In the genomic region with DNA sequence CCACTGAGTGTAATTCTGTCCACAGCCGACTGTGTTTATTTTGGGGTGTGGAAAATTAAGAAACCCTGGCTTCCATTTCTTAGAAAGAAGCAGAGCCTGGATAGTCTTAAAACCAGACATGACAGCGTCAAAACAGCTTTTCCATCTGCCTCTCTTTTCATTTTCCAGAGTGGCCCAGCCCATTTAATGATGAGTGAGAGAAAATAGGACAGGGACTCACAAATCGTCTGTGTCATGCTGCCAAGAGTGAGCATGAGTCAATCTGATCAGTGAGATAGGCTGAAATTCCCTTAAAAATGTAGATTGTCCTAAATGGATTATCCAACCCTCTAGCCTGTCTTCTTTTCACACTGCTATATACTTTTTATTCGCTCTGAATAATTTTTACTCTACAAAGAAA, we compare ENCODE assay signal across 16 cellular contexts.
"Had no signal": no experiment of that assay in that cellular context is flagged by ENCODE, and none has a peak within 500 bp of the region (broad histone marks: within the 10 kb centered on the region; RNA-seq: fewer than 3 reads in every experiment).

No MANE protein-coding gene starts in this region.

- H3K4me1 Mint-ChIP-seq: activated CD8-positive, alpha-beta memory T cell treated with anti-CD3 and anti-CD28 coated beads, Interleukin-2, amount 10 ng/mL, durations not matched to agents 7 days and 5 days; activated naive CD4-positive, alpha-beta T cell treated with anti-CD3 and anti-CD28 coated beads, Interleukin-2, amount 10 ng/mL, durations not matched to agents 7 days and 5 days; naive thymus-derived CD8-positive, alpha-beta T cell; stimulated activated memory B cell treated with anti-CD40 and anti-IgM and Interleukin-4, amounts not matched to agents 10 μg/mL and 1 μg/mL and 100 μg/mL, for 72 hours had no signal

- H3K27me3 ChIP-seq: cardiac muscle cell, neutrophil had no signal

- H3K4me1 ChIP-seq: left ventricle myocardium inferior had no signal

- H3K36me3 Mint-ChIP-seq: activated CD8-positive, alpha-beta memory T cell treated with anti-CD3 and anti-CD28 coated beads, Interleukin-2, amount 10 ng/mL, durations not matched to agents 7 days and 5 days; activated naive CD4-positive, alpha-beta T cell treated with anti-CD3 and anti-CD28 coated beads, Interleukin-2, amount 10 ng/mL, durations not matched to agents 7 days and 5 days; naive thymus-derived CD8-positive, alpha-beta T cell; stimulated activated memory B cell treated with anti-CD40 and anti-IgM and Interleukin-4, amounts not matched to agents 10 μg/mL and 1 μg/mL and 100 μg/mL, for 72 hours had no signal

- H3K9me3 Mint-ChIP-seq: activated naive CD4-positive, alpha-beta T cell treated with anti-CD3 and anti-CD28 coated beads, Interleukin-2, amount 10 ng/mL, durations not matched to agents 7 days and 5 days; endodermal cell had no signal

- FAIRE-seq: urothelium cell line had no signal

- H3K27ac ChIP-seq: cardiac muscle cell, left ventricle myocardium inferior, neutrophil, WERI-Rb-1 had no signal

- H3K36me3 ChIP-seq: cardiac muscle cell, left ventricle myocardium inferior, neutrophil, WERI-Rb-1 had no signal

- H3K27me3 Mint-ChIP-seq: activated CD8-positive, alpha-beta memory T cell treated with anti-CD3 and anti-CD28 coated beads, Interleukin-2, amount 10 ng/mL, durations not matched to agents 7 days and 5 days; activated naive CD4-positive, alpha-beta T cell treated with anti-CD3 and anti-CD28 coated beads, Interleukin-2, amount 10 ng/mL, durations not matched to agents 7 days and 5 days; naive thymus-derived CD8-positive, alpha-beta T cell; stimulated activated memory B cell treated with anti-CD40 and anti-IgM and Interleukin-4, amounts not matched to agents 10 μg/mL and 1 μg/mL and 100 μg/mL, for 72 hours had no signal

- DNase-seq: activated CD4-positive, alpha-beta T cell treated with anti-CD3 and anti-CD28 coated beads, Interleukin-2, amount 50 U/mL, for 48 hours; activated CD8-positive, alpha-beta memory T cell treated with anti-CD3 and anti-CD28 coated beads, Interleukin-2, amount 10 ng/mL, durations not matched to agents 7 days and 5 days; activated naive CD4-positive, alpha-beta T cell treated with anti-CD3 and anti-CD28 coated beads, Interleukin-2, amount 10 ng/mL, durations not matched to agents 7 days and 5 days; activated T-cell treated with anti-CD3 and anti-CD28 coated beads, Interleukin-2, amount 50 U/mL, for 1 hour; endodermal cell; erythroblast; left ventricle myocardium inferior; naive thymus-derived CD8-positive, alpha-beta T cell; posterior cingulate gyrus; retina; stimulated activated CD4-positive, alpha-beta T cell treated with anti-CD3 and anti-CD28 coated beads, Interleukin-2, amount 100 ng/mL, for 48 hours; WERI-Rb-1 had no signal

- H3K9me3 ChIP-seq: left ventricle myocardium inferior, neutrophil had no signal

- H3K4me3 ChIP-seq: cardiac muscle cell, left ventricle myocardium inferior had no signal

- H3K4me3 Mint-ChIP-seq: activated CD8-positive, alpha-beta memory T cell treated with anti-CD3 and anti-CD28 coated beads, Interleukin-2, amount 10 ng/mL, durations not matched to agents 7 days and 5 days; activated naive CD4-positive, alpha-beta T cell treated with anti-CD3 and anti-CD28 coated beads, Interleukin-2, amount 10 ng/mL, durations not matched to agents 7 days and 5 days; endodermal cell; naive thymus-derived CD8-positive, alpha-beta T cell; stimulated activated memory B cell treated with anti-CD40 and anti-IgM and Interleukin-4, amounts not matched to agents 10 μg/mL and 1 μg/mL and 100 μg/mL, for 72 hours had no signal

- H3K27ac Mint-ChIP-seq: activated CD8-positive, alpha-beta memory T cell treated with anti-CD3 and anti-CD28 coated beads, Interleukin-2, amount 10 ng/mL, durations not matched to agents 7 days and 5 days; activated naive CD4-positive, alpha-beta T cell treated with anti-CD3 and anti-CD28 coated beads, Interleukin-2, amount 10 ng/mL, durations not matched to agents 7 days and 5 days; endodermal cell; naive thymus-derived CD8-positive, alpha-beta T cell; stimulated activated memory B cell treated with anti-CD40 and anti-IgM and Interleukin-4, amounts not matched to agents 10 μg/mL and 1 μg/mL and 100 μg/mL, for 72 hours had no signal
